Comparison of ENCODE assay signal across 23 cellular contexts in the genomic region with DNA sequence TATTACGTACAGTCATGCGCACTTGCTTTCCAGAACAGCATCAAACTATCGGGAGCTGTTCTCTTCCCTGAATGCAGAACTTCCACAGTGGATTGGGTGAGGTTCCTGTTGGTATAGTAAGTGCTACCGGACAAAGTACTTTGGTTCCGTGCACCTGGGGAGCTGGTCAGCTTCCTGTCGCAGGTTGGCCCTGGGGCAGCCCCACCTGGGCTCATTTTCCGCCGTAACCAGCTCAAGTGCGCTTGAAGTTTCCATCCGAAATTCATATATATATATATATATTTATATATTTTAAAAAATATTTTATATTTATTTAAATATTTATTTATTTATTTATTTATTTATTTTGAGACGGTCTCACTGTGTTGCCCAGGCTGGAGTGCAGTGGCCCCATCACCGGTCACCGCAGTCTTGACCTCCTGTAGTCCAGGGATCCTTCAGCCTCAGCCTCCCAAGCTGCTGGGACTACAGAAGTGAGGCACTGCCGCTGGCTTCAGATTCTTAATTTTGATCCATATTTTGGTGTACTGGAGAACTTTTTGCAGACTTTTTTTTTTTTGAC. TPM values are rescaled to one million over a fixed set of nuclear protein-coding genes. Genes with fewer than 3 reads are reported as not detected.
"Had no signal": no experiment of that assay in that cellular context is flagged by ENCODE, and none has a peak within 500 bp of the region (broad histone marks: within the 10 kb centered on the region; RNA-seq: fewer than 3 reads in every experiment).

No MANE protein-coding gene starts in this region.

- H3K9me3 ChIP-seq: lower lobe of right lung, pancreas, right lobe of liver, suprapubic skin, transverse colon, upper lobe of right lung, uterus had no signal

- H3K9me3 Mint-ChIP-seq: effector memory CD8-positive, alpha-beta T cell; memory B cell; stimulated activated naive CD8-positive, alpha-beta T cell treated with anti-CD3 and anti-CD28 coated beads, Interleukin-15, amount 100 ng/mL, for 72 hours had no signal

- H3K4me3 ChIP-seq: lower lobe of right lung, pancreas, right lobe of liver, suprapubic skin, transverse colon, upper lobe of right lung, uterus had no signal

- H3K27me3 ChIP-seq: pancreas, right lobe of liver, suprapubic skin, transverse colon, upper lobe of right lung, uterus had no signal

- H3K36me3 ChIP-seq: lower lobe of right lung, pancreas, right lobe of liver, transverse colon, upper lobe of right lung, uterus had no signal

- ATAC-seq: effector memory CD8-positive, alpha-beta T cell; left ventricle myocardium superior; lower lobe of right lung; pancreas; right lobe of liver; upper lobe of right lung had no signal

- H3K36me3 Mint-ChIP-seq: naive B cell had no signal

- H3K27ac ChIP-seq: lower lobe of right lung, pancreas, right lobe of liver, suprapubic skin, transverse colon, upper lobe of right lung, uterus had no signal

- H3K27ac Mint-ChIP-seq: memory B cell; naive B cell; nephron progenitor cell; stimulated activated naive CD8-positive, alpha-beta T cell treated with anti-CD3 and anti-CD28 coated beads, Interleukin-15, amount 100 ng/mL, for 72 hours had no signal

- H3K4me3 Mint-ChIP-seq: memory B cell; naive B cell; nephron progenitor cell; stimulated activated naive CD8-positive, alpha-beta T cell treated with anti-CD3 and anti-CD28 coated beads, Interleukin-15, amount 100 ng/mL, for 72 hours had no signal

- H3K27me3 Mint-ChIP-seq: effector memory CD8-positive, alpha-beta T cell; memory B cell; naive B cell; stimulated activated naive CD8-positive, alpha-beta T cell treated with anti-CD3 and anti-CD28 coated beads, Interleukin-15, amount 100 ng/mL, for 72 hours had no signal

- H3K4me1 ChIP-seq: lower lobe of right lung, pancreas, right lobe of liver, suprapubic skin, transverse colon, upper lobe of right lung, uterus had no signal

- H3K4me1 Mint-ChIP-seq: memory B cell; nephron progenitor cell; stimulated activated naive CD8-positive, alpha-beta T cell treated with anti-CD3 and anti-CD28 coated beads, Interleukin-15, amount 100 ng/mL, for 72 hours had no signal

- DNase-seq: cortex of kidney; effector memory CD8-positive, alpha-beta T cell; erythroblast; left ventricle myocardium superior; lower lobe of right lung; naive B cell; nephron progenitor cell; nucleus accumbens; retina; small intestine; stimulated activated CD4-positive, alpha-beta T cell treated with anti-CD3 and anti-CD28 coated beads, Interleukin-15, amount 100 ng/mL, for 24 hours; stimulated activated CD4-positive, alpha-beta T cell treated with anti-CD3 and anti-CD28 coated beads, Interleukin-2, amount 100 ng/mL, for 48 hours; stimulated activated naive CD4-positive, alpha-beta T cell; stimulated activated naive CD8-positive, alpha-beta T cell treated with anti-CD3 and anti-CD28 coated beads, Interleukin-15, amount 100 ng/mL, for 72 hours; transverse colon; upper lobe of right lung had no signal

RNA-seq across cellular contexts. Expression of a gene that starts 35.9 kb away (rescaled TPM):
- total RNA-seq: dermis microvascular lymphatic vessel endothelial cell, left ventricle myocardium superior, lower lobe of right lung, pulmonary artery endothelial cell, transverse colon, upper lobe of right lung had no signal
